11 cellular contexts compared by ENCODE assay signal in the genomic region with DNA sequence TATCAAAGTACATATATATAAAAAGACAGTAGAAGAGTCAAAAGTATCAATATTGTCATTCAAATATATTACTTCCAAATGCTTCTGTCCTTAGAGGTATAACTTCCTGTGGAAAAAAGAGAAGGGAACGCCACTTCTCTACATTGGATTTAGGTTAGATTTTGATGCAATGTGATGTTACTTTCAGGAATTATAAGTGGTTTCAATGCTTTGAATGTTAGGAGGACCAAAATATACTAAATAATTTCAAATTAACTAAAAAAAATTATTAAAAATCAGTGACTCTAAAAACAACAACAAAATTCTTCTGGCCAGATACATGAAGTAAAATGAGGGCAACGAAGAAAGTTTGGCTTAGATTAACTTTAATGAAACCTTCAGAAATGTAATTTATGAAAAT.
"Had no signal": no experiment of that assay in that cellular context is flagged by ENCODE, and none has a peak within 500 bp of the region (broad histone marks: within the 10 kb centered on the region; RNA-seq: fewer than 3 reads in every experiment).

No MANE protein-coding gene starts in this region.

- H3K9ac ChIP-seq: GM23248 had no signal

- H3K4me1 ChIP-seq: HAP-1 had no signal

- H2AFZ ChIP-seq: GM23248, GM23338 had no signal

- H3K4me3 ChIP-seq: GM23248, GM23338, HAP-1 had no signal

- DNase-seq: GM23248, GOT3, H7, H9, HCEC 1CT, HFFc6 had no signal

- ATAC-seq: GM23338, HCT116 had no signal

- H3K4me2 ChIP-seq: GM23338 had no signal

- FAIRE-seq: H1, H54 had no signal

- H3K27ac ChIP-seq: GM23248 had no signal

- H3K9me3 ChIP-seq: HAP-1 had no signal
